ENCODE assay signal across 9 cellular contexts in the genomic region with DNA sequence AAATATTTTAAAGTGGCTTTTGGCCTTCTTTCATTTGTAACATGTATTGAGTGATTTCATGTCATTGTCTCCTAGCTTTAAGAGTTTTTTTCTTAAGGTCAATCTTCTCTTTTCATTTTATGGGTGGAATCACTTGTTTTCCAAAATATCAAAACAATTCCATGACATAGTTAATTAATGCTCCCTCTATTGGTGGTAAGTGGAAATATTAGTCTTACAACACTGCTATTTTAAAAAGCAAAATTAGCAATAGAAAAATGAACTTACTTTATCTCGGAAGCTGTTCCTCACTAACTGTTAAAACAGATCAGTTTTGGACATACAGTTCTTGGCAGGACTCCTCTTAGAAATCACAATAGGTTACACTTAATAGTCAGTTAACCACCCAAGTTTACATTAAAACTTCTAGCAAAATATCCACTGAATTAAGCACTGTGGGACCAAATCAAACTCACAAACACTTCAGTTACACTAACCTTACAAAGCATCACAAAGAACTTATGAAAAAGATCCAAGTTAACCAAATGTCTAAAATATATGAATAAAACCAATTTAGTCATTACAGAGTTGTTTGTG. TPM values are rescaled to one million over a fixed set of nuclear protein-coding genes. Genes with fewer than 3 reads are reported as not detected.
DNase-seq lines count a peak whose midpoint lies in the region; ATAC-seq and TF ChIP-seq lines count a peak whose summit lies in the region.
"Had no signal": no experiment of that assay in that cellular context is flagged by ENCODE, and none has a peak within 500 bp of the region (broad histone marks: within the 10 kb centered on the region; RNA-seq: fewer than 3 reads in every experiment).

No MANE protein-coding gene starts in this region.

- H3K79me2 ChIP-seq in GM23338 (replicated peaks; ENCODE audit: insufficient read depth) = no peaks in the 10 kb centered on the region

- no peak for DNase-seq in CD4-positive, alpha-beta T cell
- DNase-seq in GM23338 (ENCODE audit: low spot score) = no peak
- peak; percentile 15 for DNase-seq in astrocyte of the spinal cord (ENCODE audit: low read depth, low spot score)
- DNase-seq in lower lobe of right lung = no peak
- no peak for DNase-seq in COLO668 (lab: John Stamatoyannopoulos, UW; ENCODE audit: unreplicated experiment)

- H3K4me3 ChIP-seq in GM23338 (no peak overlapping the region), astrocyte of the spinal cord (ENCODE audit: low read depth, low read length) (no peak overlapping the region), lower lobe of right lung (no peak overlapping the region)
- H3K4me3 ChIP-seq: SK-N-MC had no signal

- intact Hi-C loops in CD4-positive, alpha-beta T cell (cut with DNase I, micrococcal nuclease) = loop anchor here in 1 of 2 experiments (1.0 to 5.0 kb wide), 2 partner anchors 44 to 184 kb away; a partner anchor contains a TSS
- intact Hi-C loops in lower lobe of right lung (cut with DNase I) = no loop called here

- H3K27ac Mint-ChIP-seq in CD4-positive, alpha-beta T cell = peak overlapping the region; percentile 4
- peak overlapping the region; percentile 34; the same call in 1 of the 2 replicates for H3K27ac Mint-ChIP-seq in GM23338

- H3K27me3 Mint-ChIP-seq in CD4-positive, alpha-beta T cell = no peaks in the 10 kb centered on the region
- peaks cover 3% of the 10 kb centered on the region for H3K27me3 Mint-ChIP-seq in GM23338 (ENCODE audit: insufficient read depth, low read depth, poor library complexity)

- H3K4me1 ChIP-seq in GM23338 (ENCODE audit: insufficient read depth) (peaks cover 30% of the 10 kb centered on the region), lower lobe of right lung (no peaks in the 10 kb centered on the region)

- no peaks in the 10 kb centered on the region for H3K9me2 ChIP-seq in GM23338 (ENCODE audit: insufficient read depth)

- no peaks in the 10 kb centered on the region for H3K9me3 Mint-ChIP-seq in CD4-positive, alpha-beta T cell
- H3K9me3 Mint-ChIP-seq in GM23338 = peaks cover 4% of the 10 kb centered on the region; the same call in 1 of the 3 replicates

- CTCF ChIA-PET in CD4-positive, alpha-beta T cell (lab: Charles Lee) = interaction anchor here (1.2 to 1.8 kb wide), 4 partner anchors 31 to 123 kb away, joined by 3 to 4 read pairs (median 3); no protein-coding TSS in a partner anchor

- peaks cover 71% of the 10 kb centered on the region for H3K36me3 Mint-ChIP-seq in CD4-positive, alpha-beta T cell (ENCODE audit: low read depth)
- no peaks in the 10 kb centered on the region for H3K36me3 Mint-ChIP-seq in GM23338 (ENCODE audit: low read depth)

- H4K20me1 ChIP-seq in GM23338 (replicated peaks; ENCODE audit: insufficient read depth) = no peaks in the 10 kb centered on the region

- no peaks in the 10 kb centered on the region for H3K27me3 ChIP-seq in CD4-positive, alpha-beta T cell (ENCODE audit: control insufficient read depth, insufficient read depth, low read length)
- H3K27me3 ChIP-seq in GM23338 (ENCODE audit: insufficient read depth) (no peaks in the 10 kb centered on the region), lower lobe of right lung (ENCODE audit: low read depth) (no peaks in the 10 kb centered on the region)

- no peak overlapping the region for H2AFZ ChIP-seq in GM23338

- no peaks in the 10 kb centered on the region for H3K9me3 ChIP-seq in CD4-positive, alpha-beta T cell (ENCODE audit: control insufficient read depth, low read length)
- H3K9me3 ChIP-seq in lower lobe of right lung = no peaks in the 10 kb centered on the region

- no peak for ATAC-seq in CD4-positive, alpha-beta T cell (ENCODE audit: poor library complexity)
- ATAC-seq in GM23338 (no peak), lower lobe of right lung (no peak), GM19455 (IDR thresholded peaks at IDR 0.05; ENCODE audit: unreplicated experiment) (no peak), HG02759 (IDR thresholded peaks at IDR 0.05; ENCODE audit: unreplicated experiment) (no peak), GM19395 (IDR thresholded peaks at IDR 0.05; ENCODE audit: unreplicated experiment) (no peak)

- H3K27ac ChIP-seq in CD4-positive, alpha-beta T cell (ENCODE audit: low read depth, low read length) = no peak overlapping the region
- H3K27ac ChIP-seq in GM23338 (ENCODE audit: low read depth) = no peak overlapping the region
- no peak overlapping the region for H3K27ac ChIP-seq in lower lobe of right lung
- H3K27ac ChIP-seq: SK-N-MC had no signal

- H3K36me3 ChIP-seq in GM23338 (ENCODE audit: insufficient read depth) (no peaks in the 10 kb centered on the region), lower lobe of right lung (peaks cover 26% of the 10 kb centered on the region)

- H3K4me3 Mint-ChIP-seq in CD4-positive, alpha-beta T cell = no peak overlapping the region
- no peak overlapping the region for H3K4me3 Mint-ChIP-seq in GM23338

- in situ Hi-C loops in astrocyte of the spinal cord (cut with HindIII; ENCODE audit: low sequenced_read_pairs) = no loop called here

- POLR2A ChIA-PET in CD4-positive, alpha-beta T cell (lab: Charles Lee) = interaction anchor here (1.2 to 2.0 kb wide), 2 partner anchors 12 to 29 kb away, joined by 3 to 5 read pairs; no protein-coding TSS in a partner anchor

- H3K4me2 ChIP-seq in GM23338 = no peak overlapping the region

- peaks cover 5% of the 10 kb centered on the region for H3F3A ChIP-seq in GM23338 (replicated peaks; ENCODE audit: low read depth)

- H3K4me1 Mint-ChIP-seq in CD4-positive, alpha-beta T cell (ENCODE audit: low read depth) = peaks cover 35% of the 10 kb centered on the region
- peaks cover 49% of the 10 kb centered on the region for H3K4me1 Mint-ChIP-seq in GM23338

- TF ChIP-seq CTCF in CD4-positive, alpha-beta T cell (IDR thresholded peaks at IDR 0.05) = peak; percentile 47
- TF ChIP-seq CTCF in GM23338 (conservative IDR thresholded peaks at IDR 0.05; ENCODE audit: low read depth in 2 of 2) = peak in 1 of 2 experiments; percentile 70; a peak in 3 of 4 replicates
- peak; percentile 30 for TF ChIP-seq CTCF in astrocyte of the spinal cord (IDR thresholded peaks at IDR 0.05; ENCODE audit: low read depth, low read length)
- peak; percentile 23 for TF ChIP-seq CTCF in lower lobe of right lung (IDR thresholded peaks at IDR 0.05)

TF ChIP-seq in GM23338, 12 proteins besides CTCF, POLR2A, EP300 and RAD21:
- TF ChIP-seq STAT1 (IDR thresholded peaks at IDR 0.05; ENCODE audit: unreplicated experiment) (no peak), EZH2phosphoT487 (IDR thresholded peaks at IDR 0.05; ENCODE audit: unreplicated experiment) (no peak)
- TF ChIP-seq, protein P1, sequence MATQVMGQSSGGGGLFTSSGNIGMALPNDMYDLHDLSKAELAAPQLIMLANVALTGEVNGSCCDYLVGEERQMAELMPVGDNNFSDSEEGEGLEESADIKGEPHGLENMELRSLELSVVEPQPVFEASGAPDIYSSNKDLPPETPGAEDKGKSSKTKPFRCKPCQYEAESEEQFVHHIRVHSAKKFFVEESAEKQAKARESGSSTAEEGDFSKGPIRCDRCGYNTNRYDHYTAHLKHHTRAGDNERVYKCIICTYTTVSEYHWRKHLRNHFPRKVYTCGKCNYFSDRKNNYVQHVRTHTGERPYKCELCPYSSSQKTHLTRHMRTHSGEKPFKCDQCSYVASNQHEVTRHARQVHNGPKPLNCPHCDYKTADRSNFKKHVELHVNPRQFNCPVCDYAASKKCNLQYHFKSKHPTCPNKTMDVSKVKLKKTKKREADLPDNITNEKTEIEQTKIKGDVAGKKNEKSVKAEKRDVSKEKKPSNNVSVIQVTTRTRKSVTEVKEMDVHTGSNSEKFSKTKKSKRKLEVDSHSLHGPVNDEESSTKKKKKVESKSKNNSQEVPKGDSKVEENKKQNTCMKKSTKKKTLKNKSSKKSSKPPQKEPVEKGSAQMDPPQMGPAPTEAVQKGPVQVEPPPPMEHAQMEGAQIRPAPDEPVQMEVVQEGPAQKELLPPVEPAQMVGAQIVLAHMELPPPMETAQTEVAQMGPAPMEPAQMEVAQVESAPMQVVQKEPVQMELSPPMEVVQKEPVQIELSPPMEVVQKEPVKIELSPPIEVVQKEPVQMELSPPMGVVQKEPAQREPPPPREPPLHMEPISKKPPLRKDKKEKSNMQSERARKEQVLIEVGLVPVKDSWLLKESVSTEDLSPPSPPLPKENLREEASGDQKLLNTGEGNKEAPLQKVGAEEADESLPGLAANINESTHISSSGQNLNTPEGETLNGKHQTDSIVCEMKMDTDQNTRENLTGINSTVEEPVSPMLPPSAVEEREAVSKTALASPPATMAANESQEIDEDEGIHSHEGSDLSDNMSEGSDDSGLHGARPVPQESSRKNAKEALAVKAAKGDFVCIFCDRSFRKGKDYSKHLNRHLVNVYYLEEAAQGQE (IDR thresholded peaks at IDR 0.05; ENCODE audit: unreplicated experiment) = no peak

RNA-seq across cellular contexts. Expression of a gene that starts 42.4 kb away (rescaled TPM):
- 1 to 10 TPM; 3.5 to 4.2 TPM for total RNA-seq in CD4-positive, alpha-beta T cell
- total RNA-seq in GM23338 (2014; rRNA removed; shearing (Covaris generic)) = 0.07 TPM in 1 of 2 replicates, not detected in the other
- polyA plus RNA-seq in GM23338 (2016; fragmentation: Nextera tagmentation; extraction: Ambion mirVana) = 0.07 and 0.50 TPM in 2 replicates
- 1.7 TPM for total RNA-seq in lower lobe of right lung
